In genomic region chr4:80619070-80619674, GRCh38 we compare ENCODE assay signal across 12 cellular contexts.
DNase-seq lines count a peak whose midpoint lies in the region; ATAC-seq, FAIRE-seq and TF ChIP-seq lines count a peak whose summit lies in the region.
"Had no signal": no experiment of that assay in that cellular context is flagged by ENCODE, and none has a peak within 500 bp of the region (broad histone marks: within the 10 kb centered on the region; RNA-seq: fewer than 3 reads in every experiment).

No MANE protein-coding gene starts in this region.

- FAIRE-seq in kidney (lab: Jason Lieb, UNC), result peak; percentile 3
- FAIRE-seq: endometrium, H54 had no signal

- no peak overlapping the region for H3K27ac ChIP-seq in kidney (ENCODE audit: low read depth in 2 of 2, low read length in 2 of 2)
- H3K27ac ChIP-seq: SJCRH30 had no signal

- no peak overlapping the region for H3K4me3 ChIP-seq in BE2C (ENCODE audit: low read depth, low read length)
- no peak overlapping the region for H3K4me3 ChIP-seq in kidney (ENCODE audit: low read length in 2 of 2)
- H3K4me3 ChIP-seq: SJCRH30 had no signal

- DNase-seq in BE2C (no peak), H4 (ENCODE audit: low spot score) (peak; percentile 8), SW480 (ENCODE audit: low spot score) (peak; percentile 7), kidney (no peak), RPMI8226 (no peak)
- DNase-seq in activated effector memory CD4-positive, alpha-beta T cell treated with Interleukin-2 at 50 U/mL for 16 hours, result no peak
- DNase-seq: activated T-cell treated with anti-CD3 and anti-CD28 coated beads, Interleukin-2, amount 50 U/mL, for 48 hours had no signal

- no peaks in the 10 kb centered on the region for H3K9me3 ChIP-seq in BE2C
- H3K9me3 ChIP-seq in kidney (ENCODE audit: control insufficient read depth in 1 of 2, low read length in 2 of 2), result no peaks in the 10 kb centered on the region
- H3K9me3 ChIP-seq: SJCRH30 had no signal

- intact Hi-C loops in kidney (cut with DNase I), result no loop called here

- no peaks in the 10 kb centered on the region for H3K27me3 ChIP-seq in BE2C
- H3K27me3 ChIP-seq: SJCRH30 had no signal

- H3K4me1 ChIP-seq in BE2C (no peaks in the 10 kb centered on the region), kidney (ENCODE audit: control insufficient read depth in 1 of 2, insufficient read depth in 1 of 2, low read depth in 1 of 2, low read length in 2 of 2) (no peaks in the 10 kb centered on the region)
- H3K4me1 ChIP-seq: SJCRH30 had no signal

- H3K36me3 ChIP-seq in BE2C, result no peaks in the 10 kb centered on the region
- H3K36me3 ChIP-seq in kidney (ENCODE audit: control insufficient read depth in 1 of 2, insufficient read depth in 2 of 2, low read length in 2 of 2), result no peaks in the 10 kb centered on the region
- H3K36me3 ChIP-seq: SJCRH30 had no signal

- ATAC-seq in HG03139 (IDR thresholded peaks at IDR 0.05; ENCODE audit: unreplicated experiment) (no peak), GM21526 (IDR thresholded peaks at IDR 0.05; ENCODE audit: low FRiP score, unreplicated experiment) (no peak)

- TF ChIP-seq CTCF in BE2C (IDR thresholded peaks at IDR 0.05; ENCODE audit: low read depth, low read length), result peak; percentile 22
- peak; percentile 27 for TF ChIP-seq CTCF in kidney (IDR thresholded peaks at IDR 0.05; ENCODE audit: borderline replicate concordance, extremely low read depth, insufficient read depth)

- no peak overlapping the region for H3K9ac ChIP-seq in kidney (ENCODE audit: low read length in 2 of 2)

Comparison
In these comparisons a context has a peak if more than half of its experiments do, and no peak if none do; other contexts are left out.
1. DNase-seq: peak in H4 (single experiment) and SW480 (single experiment); none in BE2C (single experiment), kidney (single experiment), activated effector memory CD4-positive, alpha-beta T cell treated with Interleukin-2 at 50 U/mL for 16 hours (single experiment) and RPMI8226 (single experiment).